Comparison of ENCODE assay signal across 9 cellular contexts in genomic region chr19:48203794-48204628, GRCh38. TPM values are rescaled to one million over a fixed set of nuclear protein-coding genes. Genes with fewer than 3 reads are reported as not detected.
DNase-seq lines count a peak whose midpoint lies in the region; ATAC-seq and TF ChIP-seq lines count a peak whose summit lies in the region.
"Had no signal": no experiment of that assay in that cellular context is flagged by ENCODE, and none has a peak within 500 bp of the region (broad histone marks: within the 10 kb centered on the region; RNA-seq: fewer than 3 reads in every experiment).

No MANE protein-coding gene starts in this region.

- no peaks in the 10 kb centered on the region for H3K9me3 Mint-ChIP-seq in CD4-positive, alpha-beta T cell
- no peaks in the 10 kb centered on the region for H3K9me3 Mint-ChIP-seq in activated CD4-positive, alpha-beta memory T cell treated with anti-CD3 and anti-CD28 coated beads, Interleukin-2, amount 10 ng/mL, durations not matched to agents 7 days and 5 days
- H3K9me3 Mint-ChIP-seq: nephron had no signal

- peak; percentile 100 for ATAC-seq in CD4-positive, alpha-beta T cell (ENCODE audit: poor library complexity)
- ATAC-seq in GM19455 (IDR thresholded peaks at IDR 0.05; ENCODE audit: unreplicated experiment) = peak; percentile 91
- ATAC-seq in lower lobe of right lung = peak; percentile 99

- no peaks in the 10 kb centered on the region for H3K27me3 Mint-ChIP-seq in CD4-positive, alpha-beta T cell
- H3K27me3 Mint-ChIP-seq in activated CD4-positive, alpha-beta memory T cell treated with anti-CD3 and anti-CD28 coated beads, Interleukin-2, amount 10 ng/mL, durations not matched to agents 7 days and 5 days = no peaks in the 10 kb centered on the region

- TF ChIP-seq CTCF in CD4-positive, alpha-beta T cell (IDR thresholded peaks at IDR 0.05) = no peak
- TF ChIP-seq CTCF in lower lobe of right lung (IDR thresholded peaks at IDR 0.05) = no peak

- H3K27ac Mint-ChIP-seq in CD4-positive, alpha-beta T cell = no peak overlapping the region
- H3K27ac Mint-ChIP-seq in activated CD4-positive, alpha-beta memory T cell treated with anti-CD3 and anti-CD28 coated beads, Interleukin-2, amount 10 ng/mL, durations not matched to agents 7 days and 5 days = no peak overlapping the region
- H3K27ac Mint-ChIP-seq: nephron had no signal

- peak; percentile 84 to 89 (median 86) for DNase-seq in CD4-positive, alpha-beta T cell
- peak; percentile 97 for DNase-seq in HK-2 (ENCODE audit: unreplicated experiment)
- peak; percentile 98 for DNase-seq in NCI-H82 treated with DMSO at 0.1 percent for 48 hours (lab: John Stamatoyannopoulos, UW; ENCODE audit: unreplicated experiment)
- peak; percentile 93 for DNase-seq in activated CD4-positive, alpha-beta memory T cell treated with anti-CD3 and anti-CD28 coated beads, Interleukin-2, amount 10 ng/mL, durations not matched to agents 7 days and 5 days
- DNase-seq in effector CD4-positive, alpha-beta T cell = peak; percentile 81
- peak; percentile 94 for DNase-seq in lower lobe of right lung
- DNase-seq in stimulated activated CD4-positive, alpha-beta T cell treated with anti-CD3 and anti-CD28 coated beads, TNF-alpha, amount 100 ng/mL, for 1 hour (ENCODE audit: low read depth in 3 of 3, low spot score in 1 of 3) = peak; percentile 76 to 83 (median 82)

- POLR2A ChIA-PET in CD4-positive, alpha-beta T cell (lab: Charles Lee) = interaction anchor here (0.6 to 3.9 kb wide), 26 partner anchors 8 to 188 kb away, joined by 3 to 37 read pairs (median 4); partner anchors contain the start of genes CARD8, KDELR1, LIG1 and PLA2G4C
- POLR2A ChIA-PET in activated CD4-positive, alpha-beta memory T cell treated with anti-CD3 and anti-CD28 coated beads, Interleukin-2, amount 10 ng/mL, durations not matched to agents 7 days and 5 days (lab: Charles Lee) = interaction anchor here (0.7 to 6.5 kb wide), 20 partner anchors 9 to 130 kb away, joined by 3 to 101 read pairs (median 5); partner anchors contain the start of genes CARD8, EMP3, LIG1 and PLA2G4C

- H3K4me1 Mint-ChIP-seq in CD4-positive, alpha-beta T cell (ENCODE audit: low read depth) = peaks cover 22% of the 10 kb centered on the region
- peaks cover 25% of the 10 kb centered on the region for H3K4me1 Mint-ChIP-seq in activated CD4-positive, alpha-beta memory T cell treated with anti-CD3 and anti-CD28 coated beads, Interleukin-2, amount 10 ng/mL, durations not matched to agents 7 days and 5 days
- H3K4me1 Mint-ChIP-seq: nephron had no signal

- peaks cover 23% of the 10 kb centered on the region for H3K4me1 ChIP-seq in lower lobe of right lung

- H3K27ac ChIP-seq in CD4-positive, alpha-beta T cell (ENCODE audit: low read depth, low read length) = peak overlapping the region; percentile 49
- H3K27ac ChIP-seq in lower lobe of right lung = peak overlapping the region; percentile 80

- peaks cover 5% of the 10 kb centered on the region for H3K36me3 Mint-ChIP-seq in CD4-positive, alpha-beta T cell (ENCODE audit: low read depth)
- peaks cover 26% of the 10 kb centered on the region for H3K36me3 Mint-ChIP-seq in activated CD4-positive, alpha-beta memory T cell treated with anti-CD3 and anti-CD28 coated beads, Interleukin-2, amount 10 ng/mL, durations not matched to agents 7 days and 5 days (ENCODE audit: low read depth)

- no peaks in the 10 kb centered on the region for H3K9me3 ChIP-seq in CD4-positive, alpha-beta T cell (ENCODE audit: control insufficient read depth, low read length)
- no peaks in the 10 kb centered on the region for H3K9me3 ChIP-seq in lower lobe of right lung

- intact Hi-C loops in CD4-positive, alpha-beta T cell (cut with DNase I, micrococcal nuclease) = loop anchor here (1.0 to 5.0 kb wide), 5 partner anchors 33 to 57 kb away; partner anchors contain the start of genes LIG1 (in 1 of the 2) and ZSWIM9 (in 1 of the 2)
- intact Hi-C loops in lower lobe of right lung (cut with DNase I) = no loop called here

- CTCF ChIA-PET in CD4-positive, alpha-beta T cell (lab: Charles Lee) = interaction anchor here (0.6 to 4.4 kb wide), 7 partner anchors 14 to 913 kb away, joined by 3 to 29 read pairs (median 4); partner anchors contain the start of gene CARD8
- CTCF ChIA-PET in activated CD4-positive, alpha-beta memory T cell treated with anti-CD3 and anti-CD28 coated beads, Interleukin-2, amount 10 ng/mL, durations not matched to agents 7 days and 5 days (lab: Charles Lee) = interaction anchor here (0.5 to 3.4 kb wide), 22 partner anchors 9 to 380 kb away, joined by 3 to 31 read pairs (median 5); partner anchors contain the start of genes CARD8, KDELR1, SYNGR4 and TMEM143

- peak overlapping the region; percentile 75 for H3K4me3 ChIP-seq in lower lobe of right lung

- no peak overlapping the region for H3K4me3 Mint-ChIP-seq in CD4-positive, alpha-beta T cell
- H3K4me3 Mint-ChIP-seq in activated CD4-positive, alpha-beta memory T cell treated with anti-CD3 and anti-CD28 coated beads, Interleukin-2, amount 10 ng/mL, durations not matched to agents 7 days and 5 days = no peak overlapping the region
- H3K4me3 Mint-ChIP-seq: nephron had no signal

- no peaks in the 10 kb centered on the region for H3K36me3 ChIP-seq in lower lobe of right lung

- H3K27me3 ChIP-seq in CD4-positive, alpha-beta T cell (ENCODE audit: control insufficient read depth, insufficient read depth, low read length) = no peaks in the 10 kb centered on the region
- no peaks in the 10 kb centered on the region for H3K27me3 ChIP-seq in lower lobe of right lung (ENCODE audit: low read depth)

RNA-seq across cellular contexts. Expression of gene ZSWIM9, which starts 33.5 kb away (rescaled TPM):
- 1 to 10 TPM; 2.5 to 3.1 TPM for total RNA-seq in CD4-positive, alpha-beta T cell
- 1 to 10 TPM; 7.0 to 7.8 TPM for total RNA-seq in activated CD4-positive, alpha-beta memory T cell treated with anti-CD3 and anti-CD28 coated beads, Interleukin-2, amount 10 ng/mL, durations not matched to agents 7 days and 5 days
- 7.7 TPM for total RNA-seq in lower lobe of right lung

RNA-seq across cellular contexts. Expression of gene LIG1, which starts 33.9 kb away (rescaled TPM):
- 10 to 100 TPM; 62.8 to 70.7 TPM for total RNA-seq in CD4-positive, alpha-beta T cell
- total RNA-seq in activated CD4-positive, alpha-beta memory T cell treated with anti-CD3 and anti-CD28 coated beads, Interleukin-2, amount 10 ng/mL, durations not matched to agents 7 days and 5 days = 100 to 1,000 TPM; 137 to 146 TPM
- total RNA-seq in lower lobe of right lung = 18.4 TPM

RNA-seq across cellular contexts. Expression of gene CARD8, which starts 51.7 kb away (rescaled TPM):
- total RNA-seq in CD4-positive, alpha-beta T cell = 10 to 100 TPM; 71.1 to 73.1 TPM
- total RNA-seq in activated CD4-positive, alpha-beta memory T cell treated with anti-CD3 and anti-CD28 coated beads, Interleukin-2, amount 10 ng/mL, durations not matched to agents 7 days and 5 days = 100 to 1,000 TPM; 247 to 253 TPM
- total RNA-seq in lower lobe of right lung = 101 TPM

Comparison
In these comparisons a context has a peak if more than half of its experiments do, and no peak if none do; other contexts are left out.
1. Peak in every context shown above with its lines: DNase-seq, ATAC-seq, H3K4me3 ChIP-seq and H3K27ac ChIP-seq.